In genomic region chr11:130300567-130300966, GRCh38 we compare ENCODE assay signal across 13 cellular contexts. TPM values are rescaled to one million over a fixed set of nuclear protein-coding genes. Genes with fewer than 3 reads are reported as not detected.
DNase-seq lines count a peak whose midpoint lies in the region; ATAC-seq and TF ChIP-seq lines count a peak whose summit lies in the region.
"Had no signal": no experiment of that assay in that cellular context is flagged by ENCODE, and none has a peak within 500 bp of the region (broad histone marks: within the 10 kb centered on the region; RNA-seq: fewer than 3 reads in every experiment).

No MANE protein-coding gene starts in this region.

- peak overlapping the region; percentile 3 for H3K27ac Mint-ChIP-seq in activated naive CD8-positive, alpha-beta T cell
- H3K27ac Mint-ChIP-seq in activated naive CD8-positive, alpha-beta T cell treated with anti-CD3 and anti-CD28 coated beads for 36 hours = no peak overlapping the region
- H3K27ac Mint-ChIP-seq in stimulated activated effector memory CD8-positive, alpha-beta T cell treated with anti-CD3 and anti-CD28 coated beads, Interleukin-12 subunit alpha, Interleukin-12 subunit beta, amount 100 ng/mL, for 72 hours = peak overlapping the region; percentile 30
- no peak overlapping the region for H3K27ac Mint-ChIP-seq in mesothelial cell of epicardium
- H3K27ac Mint-ChIP-seq: activated CD8-positive, alpha-beta memory T cell treated with anti-CD3 and anti-CD28 coated beads, Interleukin-2, amount 10 ng/mL, durations not matched to agents 7 days and 5 days had no signal

- no peaks in the 10 kb centered on the region for H3K27me3 Mint-ChIP-seq in activated naive CD8-positive, alpha-beta T cell
- no peaks in the 10 kb centered on the region for H3K27me3 Mint-ChIP-seq in activated naive CD8-positive, alpha-beta T cell treated with anti-CD3 and anti-CD28 coated beads for 36 hours
- no peaks in the 10 kb centered on the region for H3K27me3 Mint-ChIP-seq in mesothelial cell of epicardium (ENCODE audit: low read depth)
- H3K27me3 Mint-ChIP-seq: activated CD8-positive, alpha-beta memory T cell treated with anti-CD3 and anti-CD28 coated beads, Interleukin-2, amount 10 ng/mL, durations not matched to agents 7 days and 5 days; naive B cell had no signal

- H3K36me3 Mint-ChIP-seq in activated naive CD8-positive, alpha-beta T cell = peaks cover 15% of the 10 kb centered on the region
- H3K36me3 Mint-ChIP-seq in activated naive CD8-positive, alpha-beta T cell treated with anti-CD3 and anti-CD28 coated beads for 36 hours = peaks cover 52% of the 10 kb centered on the region
- peaks cover 16% of the 10 kb centered on the region for H3K36me3 Mint-ChIP-seq in stimulated activated effector memory CD8-positive, alpha-beta T cell treated with anti-CD3 and anti-CD28 coated beads, Interleukin-12 subunit alpha, Interleukin-12 subunit beta, amount 100 ng/mL, for 72 hours
- peaks cover 28% of the 10 kb centered on the region for H3K36me3 Mint-ChIP-seq in mesothelial cell of epicardium

- peak; percentile 49 for ATAC-seq in HG02623 (IDR thresholded peaks at IDR 0.05; ENCODE audit: unreplicated experiment)
- no peak for ATAC-seq in stimulated activated effector memory CD8-positive, alpha-beta T cell treated with anti-CD3 and anti-CD28 coated beads, Interleukin-12 subunit alpha, Interleukin-12 subunit beta, amount 100 ng/mL, for 72 hours
- ATAC-seq: activated CD8-positive, alpha-beta memory T cell treated with anti-CD3 and anti-CD28 coated beads, Interleukin-2, amount 10 ng/mL, durations not matched to agents 7 days and 5 days had no signal

- H3K4me3 Mint-ChIP-seq in activated naive CD8-positive, alpha-beta T cell = no peak overlapping the region
- H3K4me3 Mint-ChIP-seq in activated naive CD8-positive, alpha-beta T cell treated with anti-CD3 and anti-CD28 coated beads for 36 hours = no peak overlapping the region
- no peak overlapping the region for H3K4me3 Mint-ChIP-seq in stimulated activated effector memory CD8-positive, alpha-beta T cell treated with anti-CD3 and anti-CD28 coated beads, Interleukin-12 subunit alpha, Interleukin-12 subunit beta, amount 100 ng/mL, for 72 hours
- no peak overlapping the region for H3K4me3 Mint-ChIP-seq in mesothelial cell of epicardium
- H3K4me3 Mint-ChIP-seq: activated CD8-positive, alpha-beta memory T cell treated with anti-CD3 and anti-CD28 coated beads, Interleukin-2, amount 10 ng/mL, durations not matched to agents 7 days and 5 days had no signal

- no peak for TF ChIP-seq CTCF in mesothelial cell of epicardium (IDR thresholded peaks at IDR 0.05; ENCODE audit: unreplicated experiment)

- H3K9me3 Mint-ChIP-seq in activated naive CD8-positive, alpha-beta T cell (ENCODE audit: low read depth) = no peaks in the 10 kb centered on the region
- peaks cover 11% of the 10 kb centered on the region for H3K9me3 Mint-ChIP-seq in activated naive CD8-positive, alpha-beta T cell treated with anti-CD3 and anti-CD28 coated beads for 36 hours
- H3K9me3 Mint-ChIP-seq in stimulated activated effector memory CD8-positive, alpha-beta T cell treated with anti-CD3 and anti-CD28 coated beads, Interleukin-12 subunit alpha, Interleukin-12 subunit beta, amount 100 ng/mL, for 72 hours = peaks cover 4% of the 10 kb centered on the region
- peaks cover 15% of the 10 kb centered on the region for H3K9me3 Mint-ChIP-seq in mesothelial cell of epicardium

- no peak for DNase-seq in activated naive CD8-positive, alpha-beta T cell treated with anti-CD3 and anti-CD28 coated beads for 36 hours
- DNase-seq in LHCN-M2 (ENCODE audit: low read depth) (peak; percentile 51), HT-29 (ENCODE audit: low spot score) (no peak), mucosa of gallbladder (ENCODE audit: low spot score) (no peak), mesothelial cell of epicardium (ENCODE audit: low spot score in 2 of 2, unreplicated experiment in 2 of 2) (no peak)
- no peak for DNase-seq in stimulated activated effector memory CD8-positive, alpha-beta T cell treated with anti-CD3 and anti-CD28 coated beads, Interleukin-12 subunit alpha, Interleukin-12 subunit beta, amount 100 ng/mL, for 72 hours (ENCODE audit: low spot score in 2 of 2)
- DNase-seq: activated CD8-positive, alpha-beta memory T cell treated with anti-CD3 and anti-CD28 coated beads, Interleukin-2, amount 10 ng/mL, durations not matched to agents 7 days and 5 days; GOT3; naive B cell; NCI-H226; stimulated activated naive CD4-positive, alpha-beta T cell treated with Interleukin-2 at 50 U/mL for 16 hours had no signal

- peaks cover 66% of the 10 kb centered on the region for H3K4me1 Mint-ChIP-seq in activated naive CD8-positive, alpha-beta T cell (ENCODE audit: low read depth)
- peaks cover 44% of the 10 kb centered on the region for H3K4me1 Mint-ChIP-seq in activated naive CD8-positive, alpha-beta T cell treated with anti-CD3 and anti-CD28 coated beads for 36 hours
- peaks cover 53% of the 10 kb centered on the region for H3K4me1 Mint-ChIP-seq in stimulated activated effector memory CD8-positive, alpha-beta T cell treated with anti-CD3 and anti-CD28 coated beads, Interleukin-12 subunit alpha, Interleukin-12 subunit beta, amount 100 ng/mL, for 72 hours
- H3K4me1 Mint-ChIP-seq in mesothelial cell of epicardium = peaks cover 9% of the 10 kb centered on the region

RNA-seq across cellular contexts. Expression of gene ZBTB44, which starts 14.2 kb away (rescaled TPM):
- 10 to 100 TPM; 43.2 to 44.6 TPM for total RNA-seq in activated naive CD8-positive, alpha-beta T cell treated with anti-CD3 and anti-CD28 coated beads for 36 hours
- total RNA-seq in LHCN-M2 (2014; rRNA removed) (9.9 and 14.7 TPM in 2 replicates), mucosa of gallbladder (44.8 TPM), mesothelial cell of epicardium (55.3 to 58.8 TPM (median 57.2 TPM) in 3 replicates)
- 3.2 TPM for polyA plus RNA-seq in LHCN-M2 (2012)
- 21.1 and 23.9 TPM in 2 replicates for total RNA-seq in HT-29 (2014; rRNA removed; shearing (Covaris generic))

Comparison
In these comparisons a context has a peak if more than half of its experiments do, and no peak if none do; other contexts are left out.
1. H3K27ac Mint-ChIP-seq: peak in activated naive CD8-positive, alpha-beta T cell (single experiment) and stimulated activated effector memory CD8-positive, alpha-beta T cell treated with anti-CD3 and anti-CD28 coated beads, Interleukin-12 subunit alpha, Interleukin-12 subunit beta, amount 100 ng/mL, for 72 hours (single experiment); none in activated naive CD8-positive, alpha-beta T cell treated with anti-CD3 and anti-CD28 coated beads for 36 hours (single experiment) and mesothelial cell of epicardium (single experiment).